In the genomic region with DNA sequence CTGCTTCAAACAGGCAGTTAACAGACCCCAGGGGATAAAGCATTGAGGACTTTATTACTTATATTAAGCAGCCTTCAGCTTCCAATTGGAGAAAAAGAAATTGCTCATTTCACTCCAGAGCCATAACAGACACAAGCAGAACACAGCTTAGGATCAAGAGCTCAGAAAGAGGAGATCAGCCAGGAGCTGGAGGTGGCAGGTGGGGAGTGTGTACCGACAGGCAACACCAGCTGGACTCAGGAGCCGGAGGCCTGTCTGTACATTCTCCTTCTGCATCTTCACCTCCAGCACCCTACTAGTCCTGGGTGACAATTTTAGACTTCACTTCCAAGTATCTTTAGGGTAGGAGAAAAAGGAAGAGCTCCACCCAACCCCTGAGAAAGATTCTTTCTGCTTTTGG, we compare ENCODE assay signal across 22 cellular contexts. TPM values are rescaled to one million over a fixed set of nuclear protein-coding genes. Genes with fewer than 3 reads are reported as not detected.
DNase-seq lines count a peak whose midpoint lies in the region; FAIRE-seq and TF ChIP-seq lines count a peak whose summit lies in the region.
"Had no signal": no experiment of that assay in that cellular context is flagged by ENCODE, and none has a peak within 500 bp of the region (broad histone marks: within the 10 kb centered on the region; RNA-seq: fewer than 3 reads in every experiment).

No MANE protein-coding gene starts in this region.

- H3K36me3 ChIP-seq in cardiac muscle cell (no peaks in the 10 kb centered on the region), suprapubic skin (no peaks in the 10 kb centered on the region)
- H3K36me3 ChIP-seq: BE2C, HAP-1 had no signal

- TF ChIP-seq POLR2A in suprapubic skin (IDR thresholded peaks at IDR 0.05): no peak

- no peak for TF ChIP-seq EP300 in suprapubic skin (IDR thresholded peaks at IDR 0.05)

- TF ChIP-seq CTCF in cardiac muscle cell (IDR thresholded peaks at IDR 0.05; ENCODE audit: low read depth, low read length): no peak
- TF ChIP-seq CTCF in D721Med (IDR thresholded peaks at IDR 0.05; ENCODE audit: insufficient read depth, missing control alignments): no peak
- TF ChIP-seq CTCF in suprapubic skin (IDR thresholded peaks at IDR 0.05): no peak

- peaks cover 53% of the 10 kb centered on the region for H3K4me1 ChIP-seq in cardiac muscle cell (ENCODE audit: low read depth)
- no peaks in the 10 kb centered on the region for H3K4me1 ChIP-seq in suprapubic skin
- H3K4me1 ChIP-seq: HAP-1 had no signal

- H3K9me3 ChIP-seq in cardiac muscle cell (ENCODE audit: low read depth) (no peaks in the 10 kb centered on the region), suprapubic skin (no peaks in the 10 kb centered on the region)
- H3K9me3 ChIP-seq: BE2C, HAP-1 had no signal

- in situ Hi-C loops in G401 (cut with HindIII; ENCODE audit: low sequenced_read_pairs): no loop called here

- H3K4me3 ChIP-seq in cardiac muscle cell (no peak overlapping the region), suprapubic skin (no peak overlapping the region)
- H3K4me3 ChIP-seq: GM23248, HAP-1 had no signal

- H3K27me3 ChIP-seq in cardiac muscle cell (no peaks in the 10 kb centered on the region), suprapubic skin (peaks cover 20% of the 10 kb centered on the region)
- H3K27me3 ChIP-seq: BE2C had no signal

- H3K27ac ChIP-seq in cardiac muscle cell (peak overlapping the region; percentile 14), suprapubic skin (no peak overlapping the region)
- H3K27ac ChIP-seq: GM23248 had no signal

- no peak for FAIRE-seq in D721Med (lab: Jason Lieb, UNC)
- FAIRE-seq: A204.1, G401.6, GM12891 had no signal

- intact Hi-C loops in cardiac septum (cut with DNase I): no loop called here

- 88% methylated on average over 2 of the region's 2 CpGs for WGBS in suprapubic skin

- DNase-seq in cardiac muscle cell (ENCODE audit: low read depth in 1 of 2, low spot score in 1 of 2) (no peak), cardiac septum (ENCODE audit: low spot score) (no peak), D721Med (ENCODE audit: insufficient read length, low spot score) (peak; percentile 32), G401 (ENCODE audit: low spot score) (peak; percentile 83), cerebellar cortex (ENCODE audit: low spot score) (peak; percentile 78), D341Med (ENCODE audit: low spot score) (no peak), LoVo (ENCODE audit: low spot score) (no peak), suprapubic skin (ENCODE audit: low spot score in 2 of 2) (no peak)
- DNase-seq: ACHN; BE2C; CD4-positive, CD25-positive, alpha-beta regulatory T cell; CD8-positive, alpha-beta memory T cell; COR-L47; DMS53; DND-41; EL; GM23248 had no signal

RNA-seq across cellular contexts. Expression of a gene that starts 35.8 kb away (rescaled TPM):
- total RNA-seq in cardiac muscle cell (16.5 and 20.7 TPM in 2 replicates), cardiac septum (5.1 TPM), suprapubic skin (1 to 10 TPM; 4.5 to 7.0 (median 5.4) TPM)
- 13.5 and 14.5 TPM in 2 replicates for polyA plus RNA-seq in cardiac muscle cell
- total RNA-seq in G401 (2014; rRNA removed; shearing (Covaris generic)): 1.5 and 2.0 TPM in 2 replicates
- total RNA-seq: CD4-positive, CD25-positive, alpha-beta regulatory T cell; GM23248; HT-29 had no signal
- polyA plus RNA-seq: CD4-positive, CD25-positive, alpha-beta regulatory T cell; CD8-positive, alpha-beta memory T cell had no signal

Comparison
In these comparisons a context has a peak if more than half of its experiments do, and no peak if none do; other contexts are left out.
1. DNase-seq: peak in D721Med (single experiment), G401 (single experiment) and cerebellar cortex (single experiment); none in cardiac muscle cell (0 of 2), cardiac septum (single experiment), D341Med (single experiment), LoVo (single experiment) and suprapubic skin (0 of 2).